14 cellular contexts compared by ENCODE assay signal in the genomic region with DNA sequence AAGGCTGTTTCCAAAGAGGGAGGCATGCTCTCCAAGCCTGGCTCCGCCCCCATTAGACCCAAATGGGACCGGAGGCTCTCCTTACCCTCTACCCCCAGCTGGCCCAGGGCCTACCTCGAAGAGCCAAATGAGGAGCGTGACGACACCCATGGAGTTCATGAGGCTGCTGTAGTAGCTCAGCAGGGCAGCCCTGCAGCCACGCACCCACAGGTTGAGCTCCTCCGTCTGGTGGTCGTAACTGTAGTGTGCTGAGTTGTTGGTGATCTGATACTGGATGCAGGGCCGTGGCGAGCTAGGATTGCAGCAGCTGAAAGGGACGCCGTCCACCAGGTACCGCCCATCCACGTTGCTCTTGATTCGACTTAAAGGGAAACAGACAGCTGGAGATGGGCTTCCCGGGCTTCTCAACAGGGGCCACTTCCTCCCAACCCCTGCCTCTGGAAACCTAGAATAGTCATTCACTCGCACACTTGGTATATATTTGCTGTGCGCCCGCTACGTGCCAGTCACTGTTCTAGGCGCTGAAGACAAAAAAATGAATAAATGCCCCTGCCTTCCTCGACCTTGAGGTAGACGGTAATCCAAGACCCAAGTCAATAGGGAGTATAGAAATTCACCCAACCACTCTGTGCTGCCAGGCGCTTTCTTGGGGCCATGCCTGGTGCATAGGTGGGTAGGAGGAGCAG. TPM values are rescaled to one million over a fixed set of nuclear protein-coding genes. Genes with fewer than 3 reads are reported as not detected.
DNase-seq lines count a peak whose midpoint lies in the region; ATAC-seq and TF ChIP-seq lines count a peak whose summit lies in the region.
"Had no signal": no experiment of that assay in that cellular context is flagged by ENCODE, and none has a peak within 500 bp of the region (broad histone marks: within the 10 kb centered on the region; RNA-seq: fewer than 3 reads in every experiment).

No MANE protein-coding gene starts in this region.

- H3K4me3 Mint-ChIP-seq in T-cell: no peak overlapping the region
- no peak overlapping the region for H3K4me3 Mint-ChIP-seq in activated T-cell treated with anti-CD3 and anti-CD28 coated beads, Interleukin-2, amount 50 U/mL, for 24 hours
- H3K4me3 Mint-ChIP-seq: central memory CD8-positive, alpha-beta T cell had no signal

- WGBS in smooth muscle cell (ENCODE audit: low lambda C conversion rate): 73% methylated on average over 24 of the region's 24 CpGs

- no peaks in the 10 kb centered on the region for H3F3A ChIP-seq in smooth muscle cell (ENCODE audit: low read depth)

- no peaks in the 10 kb centered on the region for H3K4me1 Mint-ChIP-seq in T-cell
- H3K4me1 Mint-ChIP-seq in activated T-cell treated with anti-CD3 and anti-CD28 coated beads, Interleukin-2, amount 50 U/mL, for 24 hours (ENCODE audit: low read depth): peaks cover 2% of the 10 kb centered on the region
- H3K4me1 Mint-ChIP-seq: central memory CD8-positive, alpha-beta T cell had no signal

- H3K4me2 ChIP-seq in smooth muscle cell: no peak overlapping the region

- H3K27me3 Mint-ChIP-seq in T-cell: no peaks in the 10 kb centered on the region
- H3K27me3 Mint-ChIP-seq in activated T-cell treated with anti-CD3 and anti-CD28 coated beads, Interleukin-2, amount 50 U/mL, for 24 hours: no peaks in the 10 kb centered on the region
- H3K27me3 Mint-ChIP-seq: central memory CD8-positive, alpha-beta T cell had no signal

- ATAC-seq in T-cell (replicated peaks in 1 of 4): no peak

- no peak overlapping the region for H3K27ac Mint-ChIP-seq in T-cell
- H3K27ac Mint-ChIP-seq in activated T-cell treated with anti-CD3 and anti-CD28 coated beads, Interleukin-2, amount 50 U/mL, for 24 hours: no peak overlapping the region

- no peaks in the 10 kb centered on the region for H4K20me1 ChIP-seq in smooth muscle cell (ENCODE audit: low read depth)

- H3K4me1 ChIP-seq in skeletal muscle tissue (ENCODE audit: control insufficient read depth in 3 of 3, insufficient read depth in 3 of 3, low read length in 3 of 3) (peaks cover 7 to 10% (median 10%) of the 10 kb centered on the region in 3 donors), smooth muscle cell (ENCODE audit: low read depth) (no peaks in the 10 kb centered on the region)

- H3K27me3 ChIP-seq in skeletal muscle tissue (ENCODE audit: control insufficient read depth in 3 of 3, insufficient read depth in 3 of 3, low read length in 3 of 3): no peaks in the 10 kb centered on the region
- H3K27me3 ChIP-seq in smooth muscle cell (ENCODE audit: low read depth): no peaks in the 10 kb centered on the region

- no peak overlapping the region for H2AFZ ChIP-seq in smooth muscle cell (ENCODE audit: low read depth)

- H3K36me3 ChIP-seq in skeletal muscle tissue (ENCODE audit: control insufficient read depth in 3 of 3, insufficient read depth in 3 of 3, low read length in 3 of 3) (peaks cover 0 to 2% (median 0%) of the 10 kb centered on the region in 3 donors), smooth muscle cell (ENCODE audit: low read depth) (no peaks in the 10 kb centered on the region)

- no peaks in the 10 kb centered on the region for H3K79me2 ChIP-seq in smooth muscle cell (ENCODE audit: low read depth)

- H3K27ac ChIP-seq in skeletal muscle tissue (ENCODE audit: low read depth, low read length) (peak overlapping the region; percentile 83), smooth muscle cell (ENCODE audit: low read depth) (no peak overlapping the region)

- DNase-seq in NCI-H187 treated with DMSO at 0.1 percent for 48 hours (lab: John Stamatoyannopoulos, UW) (peak; percentile 15), choroid plexus epithelial cell (ENCODE audit: low read depth) (peak; percentile 62), iPS-NIHi11 (ENCODE audit: low spot score) (peak; percentile 54), hepatic stellate cell (ENCODE audit: low spot score) (no peak), T-cell (no peak), smooth muscle cell (lab: John Stamatoyannopoulos, UW; ENCODE audit: unreplicated experiment) (no peak)
- DNase-seq in activated T-cell treated with anti-CD3 and anti-CD28 coated beads, Interleukin-2, amount 50 U/mL, for 24 hours: no peak
- DNase-seq: activated CD8-positive, alpha-beta memory T cell treated with anti-CD3 and anti-CD28 coated beads, Interleukin-2, amount 50 U/mL, for 48 hours; Calu3; KBM-7; NCI-H524 treated with DMSO at 0.1 percent for 48 hours; SW 1271 had no signal

- POLR2A ChIA-PET in T-cell (lab: Charles Lee): interaction anchor here in 1 of 2 donors (0.6 kb wide), 1 partner anchor 210 kb away, joined by 5 read pairs; no protein-coding TSS in a partner anchor

- peak overlapping the region; percentile 73 to 93 (median 85) for H3K9ac ChIP-seq in skeletal muscle tissue (ENCODE audit: low read depth in 1 of 3, low read length in 3 of 3)
- H3K9ac ChIP-seq in smooth muscle cell (ENCODE audit: low read depth): no peak overlapping the region

- H3K4me3 ChIP-seq in choroid plexus epithelial cell (ENCODE audit: low read depth, low read length): peak overlapping the region; percentile 61
- peak overlapping the region; percentile 70 to 91 (median 87) for H3K4me3 ChIP-seq in skeletal muscle tissue (ENCODE audit: low read length in 3 of 3)
- no peak overlapping the region for H3K4me3 ChIP-seq in smooth muscle cell

- H3K9me3 Mint-ChIP-seq in T-cell: no peaks in the 10 kb centered on the region
- no peaks in the 10 kb centered on the region for H3K9me3 Mint-ChIP-seq in activated T-cell treated with anti-CD3 and anti-CD28 coated beads, Interleukin-2, amount 50 U/mL, for 24 hours
- H3K9me3 Mint-ChIP-seq: central memory CD8-positive, alpha-beta T cell had no signal

- CTCF ChIA-PET in T-cell (lab: Charles Lee): no interaction called here

- H3K36me3 Mint-ChIP-seq in T-cell: no peaks in the 10 kb centered on the region
- H3K36me3 Mint-ChIP-seq in activated T-cell treated with anti-CD3 and anti-CD28 coated beads, Interleukin-2, amount 50 U/mL, for 24 hours (ENCODE audit: low read depth): no peaks in the 10 kb centered on the region

- TF ChIP-seq CTCF in choroid plexus epithelial cell (conservative IDR thresholded peaks at IDR 0.05; ENCODE audit: low read depth, low read length) (no peak), smooth muscle cell (IDR thresholded peaks at IDR 0.05; ENCODE audit: borderline replicate concordance, insufficient read depth, poor library complexity, severe bottlenecking) (no peak)

- H3K9me3 ChIP-seq in skeletal muscle tissue (ENCODE audit: control insufficient read depth in 3 of 3, low read length in 3 of 3): no peaks in the 10 kb centered on the region
- H3K9me3 ChIP-seq in smooth muscle cell (replicated peaks; ENCODE audit: low read depth): no peaks in the 10 kb centered on the region

RNA-seq across cellular contexts. Expression of a gene that starts 18.0 kb away (rescaled TPM):
- 5.7 TPM for total RNA-seq in skeletal muscle tissue
- total RNA-seq in T-cell: under 1 TPM in 2 of 5 donors, not detected in 3; 0.12 to 0.13 TPM
- not detected in 2 replicates for total RNA-seq in smooth muscle cell
- 0.07 TPM in 1 of 2 replicates, not detected in the other for polyA plus RNA-seq in smooth muscle cell
- total RNA-seq: Calu3 had no signal

RNA-seq across cellular contexts. Expression of a gene that starts 41.5 kb away (rescaled TPM):
- total RNA-seq in skeletal muscle tissue (57.9 TPM), T-cell (10 to 100 TPM; 56.5 to 74.8 (median 59.4) TPM), smooth muscle cell (30.1 and 31.5 TPM in 2 replicates)
- polyA plus RNA-seq in smooth muscle cell: 31.8 and 41.5 TPM in 2 replicates

Comparison
In these comparisons a context has a peak if more than half of its experiments do, and no peak if none do; other contexts are left out.
1. DNase-seq: peak in NCI-H187 treated with DMSO at 0.1 percent for 48 hours (single experiment), choroid plexus epithelial cell (single experiment) and iPS-NIHi11 (single experiment); none in hepatic stellate cell (single experiment), T-cell (0 of 34), smooth muscle cell (single experiment) and activated T-cell treated with anti-CD3 and anti-CD28 coated beads, Interleukin-2, amount 50 U/mL, for 24 hours (single experiment).